8 cellular contexts compared by ENCODE assay signal in genomic region chr9:68780735-68781134, GRCh38.
DNase-seq lines count a peak whose midpoint lies in the region; ATAC-seq and TF ChIP-seq lines count a peak whose summit lies in the region.

No MANE protein-coding gene starts in this region.

- H3K36me3 Mint-ChIP-seq in activated T-cell treated with anti-CD3 and anti-CD28 coated beads, Interleukin-2, amount 50 U/mL, for 24 hours (ENCODE audit: low read depth), result peaks cover 8% of the 10 kb centered on the region
- H3K36me3 Mint-ChIP-seq in activated T-cell treated with anti-CD3 and anti-CD28 coated beads, Interleukin-2, amount 50 U/mL, for 4 hours (ENCODE audit: insufficient read depth), result no peaks in the 10 kb centered on the region
- peaks cover 2% of the 10 kb centered on the region for H3K36me3 Mint-ChIP-seq in activated naive CD4-positive, alpha-beta T cell treated with anti-CD3 and anti-CD28 coated beads, Interleukin-2, amount 10 ng/mL, durations not matched to agents 7 days and 5 days

- CTCF ChIA-PET in activated naive CD4-positive, alpha-beta T cell treated with anti-CD3 and anti-CD28 coated beads, Interleukin-2, amount 10 ng/mL, durations not matched to agents 7 days and 5 days (lab: Charles Lee), result interaction anchor here (1.5 kb wide), 1 partner anchor 219 kb away, joined by 4 read pairs; no protein-coding TSS in a partner anchor

- peaks cover 53% of the 10 kb centered on the region for H3K4me1 ChIP-seq in upper lobe of right lung

- no peak overlapping the region for H3K27ac Mint-ChIP-seq in activated T-cell treated with anti-CD3 and anti-CD28 coated beads, Interleukin-2, amount 50 U/mL, for 24 hours
- H3K27ac Mint-ChIP-seq in activated naive CD4-positive, alpha-beta T cell treated with anti-CD3 and anti-CD28 coated beads, Interleukin-2, amount 10 ng/mL, durations not matched to agents 7 days and 5 days, result no peak overlapping the region

- no peaks in the 10 kb centered on the region for H3K9me3 ChIP-seq in upper lobe of right lung

- H3K27me3 Mint-ChIP-seq in activated T-cell treated with anti-CD3 and anti-CD28 coated beads, Interleukin-2, amount 50 U/mL, for 24 hours, result no peaks in the 10 kb centered on the region
- no peaks in the 10 kb centered on the region for H3K27me3 Mint-ChIP-seq in activated T-cell treated with anti-CD3 and anti-CD28 coated beads, Interleukin-2, amount 50 U/mL, for 4 hours (ENCODE audit: low read depth)
- H3K27me3 Mint-ChIP-seq in activated naive CD4-positive, alpha-beta T cell treated with anti-CD3 and anti-CD28 coated beads, Interleukin-2, amount 10 ng/mL, durations not matched to agents 7 days and 5 days, result no peaks in the 10 kb centered on the region

- TF ChIP-seq CTCF in upper lobe of right lung (IDR thresholded peaks at IDR 0.05), result no peak

- no peak for ATAC-seq in activated T-cell treated with anti-CD3 and anti-CD28 coated beads, Interleukin-2, amount 50 U/mL, for 4 hours
- ATAC-seq in left colon (peak; percentile 6), upper lobe of right lung (no peak), GM18873 (IDR thresholded peaks at IDR 0.05; ENCODE audit: low FRiP score, unreplicated experiment) (no peak)

- intact Hi-C loops in left colon (cut with DNase I, micrococcal nuclease), result loop anchor here in 1 of 2 donors (10.0 kb wide), 1 partner anchor 214 kb away; no protein-coding TSS in a partner anchor
- intact Hi-C loops in upper lobe of right lung (cut with DNase I), result no loop called here

- H3K27me3 ChIP-seq in upper lobe of right lung, result no peaks in the 10 kb centered on the region

- DNase-seq in activated T-cell treated with anti-CD3 and anti-CD28 coated beads, Interleukin-2, amount 50 U/mL, for 24 hours, result peak; percentile 32
- DNase-seq in activated T-cell treated with anti-CD3 and anti-CD28 coated beads, Interleukin-2, amount 50 U/mL, for 4 hours, result no peak
- peak; percentile 30 for DNase-seq in activated naive CD4-positive, alpha-beta T cell treated with anti-CD3 and anti-CD28 coated beads, Interleukin-2, amount 10 ng/mL, durations not matched to agents 7 days and 5 days
- no peak for DNase-seq in left colon
- DNase-seq in upper lobe of right lung, result no peak
- no peak for DNase-seq in pons (ENCODE audit: low spot score)
- no peak for DNase-seq in foreskin melanocyte

- no peaks in the 10 kb centered on the region for H3K36me3 ChIP-seq in upper lobe of right lung

- H3K9me3 Mint-ChIP-seq in activated T-cell treated with anti-CD3 and anti-CD28 coated beads, Interleukin-2, amount 50 U/mL, for 24 hours, result no peaks in the 10 kb centered on the region
- H3K9me3 Mint-ChIP-seq in activated T-cell treated with anti-CD3 and anti-CD28 coated beads, Interleukin-2, amount 50 U/mL, for 4 hours, result no peaks in the 10 kb centered on the region
- H3K9me3 Mint-ChIP-seq in activated naive CD4-positive, alpha-beta T cell treated with anti-CD3 and anti-CD28 coated beads, Interleukin-2, amount 10 ng/mL, durations not matched to agents 7 days and 5 days, result no peaks in the 10 kb centered on the region

- H3K4me3 Mint-ChIP-seq in activated T-cell treated with anti-CD3 and anti-CD28 coated beads, Interleukin-2, amount 50 U/mL, for 24 hours, result no peak overlapping the region
- H3K4me3 Mint-ChIP-seq in activated T-cell treated with anti-CD3 and anti-CD28 coated beads, Interleukin-2, amount 50 U/mL, for 4 hours, result no peak overlapping the region
- H3K4me3 Mint-ChIP-seq in activated naive CD4-positive, alpha-beta T cell treated with anti-CD3 and anti-CD28 coated beads, Interleukin-2, amount 10 ng/mL, durations not matched to agents 7 days and 5 days, result no peak overlapping the region

- peaks cover 11% of the 10 kb centered on the region for H3K4me1 Mint-ChIP-seq in activated T-cell treated with anti-CD3 and anti-CD28 coated beads, Interleukin-2, amount 50 U/mL, for 24 hours (ENCODE audit: low read depth)
- H3K4me1 Mint-ChIP-seq in activated T-cell treated with anti-CD3 and anti-CD28 coated beads, Interleukin-2, amount 50 U/mL, for 4 hours (ENCODE audit: low read depth), result peaks cover 7% of the 10 kb centered on the region
- H3K4me1 Mint-ChIP-seq in activated naive CD4-positive, alpha-beta T cell treated with anti-CD3 and anti-CD28 coated beads, Interleukin-2, amount 10 ng/mL, durations not matched to agents 7 days and 5 days, result peaks cover 6% of the 10 kb centered on the region

- peak overlapping the region; percentile 97 for H3K27ac ChIP-seq in upper lobe of right lung

- H3K4me3 ChIP-seq in upper lobe of right lung, result peak overlapping the region; percentile 79

Comparison
In these comparisons a context has a peak if more than half of its experiments do, and no peak if none do; other contexts are left out.
1. DNase-seq: peak in activated T-cell treated with anti-CD3 and anti-CD28 coated beads, Interleukin-2, amount 50 U/mL, for 24 hours (single experiment) and activated naive CD4-positive, alpha-beta T cell treated with anti-CD3 and anti-CD28 coated beads, Interleukin-2, amount 10 ng/mL, durations not matched to agents 7 days and 5 days (single experiment); none in activated T-cell treated with anti-CD3 and anti-CD28 coated beads, Interleukin-2, amount 50 U/mL, for 4 hours (single experiment), left colon (0 of 2), upper lobe of right lung (single experiment), pons (single experiment) and foreskin melanocyte (single experiment).